8 cellular contexts compared by ENCODE assay signal in genomic region chr2:136118819-136119716, GRCh38. TPM values are rescaled to one million over a fixed set of nuclear protein-coding genes. Genes with fewer than 3 reads are reported as not detected.
DNase-seq lines count a peak whose midpoint lies in the region; ATAC-seq lines count a peak whose summit lies in the region.

No MANE protein-coding gene starts in this region.

- H3K9me3 ChIP-seq in iPS-18c (ENCODE audit: control insufficient read depth, insufficient read depth, low read length): no peaks in the 10 kb centered on the region

- H3K36me3 Mint-ChIP-seq in activated naive CD4-positive, alpha-beta T cell treated with anti-CD3 and anti-CD28 coated beads, Interleukin-2, amount 50 U/mL, for 72 hours: peaks cover 30 to 44% of the 10 kb centered on the region in 2 donors

- no peaks in the 10 kb centered on the region for H3K9me3 Mint-ChIP-seq in activated naive CD4-positive, alpha-beta T cell treated with anti-CD3 and anti-CD28 coated beads, Interleukin-2, amount 50 U/mL, for 72 hours

- peak overlapping the region; percentile 60 for H3K4me3 ChIP-seq in iPS-18c (ENCODE audit: insufficient read depth, low read depth, low read length)

- H3K27ac Mint-ChIP-seq in activated naive CD4-positive, alpha-beta T cell treated with anti-CD3 and anti-CD28 coated beads, Interleukin-2, amount 50 U/mL, for 72 hours: peak overlapping the region; percentile 94 to 99

- ATAC-seq in HG02981 (IDR thresholded peaks at IDR 0.05; ENCODE audit: unreplicated experiment) (peak; percentile 21), HG03432 (IDR thresholded peaks at IDR 0.05; ENCODE audit: unreplicated experiment) (no peak), GM18520 (IDR thresholded peaks at IDR 0.05; ENCODE audit: unreplicated experiment) (no peak)
- ATAC-seq in activated naive CD4-positive, alpha-beta T cell treated with anti-CD3 and anti-CD28 coated beads, Interleukin-2, amount 50 U/mL, for 72 hours: peak; percentile 38 to 70

- DNase-seq in AG08396 (ENCODE audit: low spot score): peak; percentile 16
- peak; percentile 89 for DNase-seq in SIG-M5 treated with dmso at 0.1 percent for 504 hours (lab: John Stamatoyannopoulos, UW; ENCODE audit: unreplicated experiment)
- DNase-seq in activated naive CD4-positive, alpha-beta T cell treated with anti-CD3 and anti-CD28 coated beads, Interleukin-2, amount 50 U/mL, for 72 hours (ENCODE audit: low spot score in 2 of 2): peak; percentile 62 to 78
- peak; percentile 52 to 71 for DNase-seq in stimulated activated CD4-positive, alpha-beta T cell treated with anti-CD3 and anti-CD28 coated beads, Interleukin-15, amount 100 ng/mL, for 1 hour (ENCODE audit: low read depth in 1 of 2, low spot score in 1 of 2)

RNA-seq across cellular contexts. Expression of gene CXCR4, which starts 1.1 kb away (rescaled TPM):
- total RNA-seq in activated naive CD4-positive, alpha-beta T cell treated with anti-CD3 and anti-CD28 coated beads, Interleukin-2, amount 50 U/mL, for 72 hours: 100 to 1,000 TPM; 104 to 196 TPM

Comparison
In these comparisons a context has a peak if more than half of its experiments do, and no peak if none do; other contexts are left out.
1. DNase-seq: peak in every context shown above with its lines; median percentile 89 in SIG-M5 treated with dmso at 0.1 percent for 504 hours; 70 in activated naive CD4-positive, alpha-beta T cell treated with anti-CD3 and anti-CD28 coated beads, Interleukin-2, amount 50 U/mL, for 72 hours; 62 in stimulated activated CD4-positive, alpha-beta T cell treated with anti-CD3 and anti-CD28 coated beads, Interleukin-15, amount 100 ng/mL, for 1 hour; 16 in AG08396.
2. ATAC-seq: peak in HG02981 (single experiment) and activated naive CD4-positive, alpha-beta T cell treated with anti-CD3 and anti-CD28 coated beads, Interleukin-2, amount 50 U/mL, for 72 hours (2 of 2); none in HG03432 (single experiment) and GM18520 (single experiment).